In the genomic region with DNA sequence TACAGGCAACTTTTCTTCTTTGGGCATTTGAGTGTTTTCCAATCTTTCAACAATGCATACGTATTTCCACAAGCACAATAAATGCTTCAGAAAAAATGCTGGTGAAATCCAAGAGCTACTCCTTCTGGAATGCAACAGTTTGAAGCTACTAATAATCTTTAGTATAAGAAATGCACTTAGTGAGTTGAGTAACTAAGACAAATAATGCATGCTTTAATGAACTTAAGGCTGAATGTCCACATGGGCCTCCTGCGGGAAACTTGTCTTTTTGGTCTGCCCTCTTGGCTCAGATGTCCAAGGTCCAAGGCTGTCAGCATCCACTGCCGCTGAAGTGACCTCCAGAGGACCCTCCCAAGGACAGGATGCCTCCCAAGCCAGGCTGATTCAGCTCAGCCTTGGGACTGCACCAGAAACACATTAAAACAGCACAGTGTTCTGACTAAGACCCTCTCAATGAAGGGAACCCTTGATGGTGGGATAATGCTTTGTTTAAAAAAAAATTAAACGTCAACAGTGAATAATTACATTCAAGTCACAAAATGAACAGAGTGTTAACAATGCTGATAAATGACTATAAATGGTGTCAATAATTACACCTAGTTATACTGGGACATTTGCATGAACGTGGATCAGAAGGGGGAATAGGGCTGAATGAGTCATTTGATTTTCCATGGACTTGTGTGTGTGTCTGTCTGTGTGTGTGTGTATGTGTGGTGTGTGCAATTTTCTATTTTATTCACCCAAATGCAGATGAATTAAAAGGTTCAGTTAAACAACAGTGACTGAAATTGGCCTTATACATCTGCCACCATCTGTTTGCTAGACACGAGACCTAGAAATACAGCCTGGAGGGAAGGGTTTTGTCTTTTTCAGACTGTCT, we compare ENCODE assay signal across 18 cellular contexts.
A peak's percentile ranks its signal among the peaks of the same experiment; 100 is the strongest.
DNase-seq lines count a peak whose midpoint lies in the region; TF ChIP-seq lines count a peak whose summit lies in the region.
"Had no signal": no experiment of that assay in that cellular context is flagged by ENCODE, and none has a peak within 500 bp of the region (broad histone marks: within the 10 kb centered on the region; RNA-seq: fewer than 3 reads in every experiment).

No MANE protein-coding gene starts in this region.

- TF ChIP-seq CTCF in adrenal gland (IDR thresholded peaks at IDR 0.05), result no peak
- TF ChIP-seq CTCF in endodermal cell (conservative IDR thresholded peaks at IDR 0.05), result no peak
- no peak for TF ChIP-seq CTCF in smooth muscle cell (IDR thresholded peaks at IDR 0.05; ENCODE audit: borderline replicate concordance, insufficient read depth, poor library complexity, severe bottlenecking)

- DNase-seq in adrenal gland (peak in 4 of 7 donors; percentile 25 to 56 (median 35)), endodermal cell (peak; percentile 43), islet precursor cell (peak; percentile 19), smooth muscle cell (lab: John Stamatoyannopoulos, UW; ENCODE audit: unreplicated experiment) (no peak), middle frontal gyrus (ENCODE audit: extremely low spot score, low spot score) (no peak), NCI-H1694 (lab: John Stamatoyannopoulos, UW) (no peak), NCI-H2171 treated with DMSO at 0.1 percent for 48 hours (lab: John Stamatoyannopoulos, UW) (no peak)
- DNase-seq: CD8-positive, alpha-beta memory T cell; DND-41; GF-D8; H9; MG63; NCI-H1105; NCI-H2029; NCI-H524; NK-92 treated with Interleukin-12 subunit alpha and Interleukin-12 subunit beta, amount 100 ng/mL, for 24 hours; OCI-M1; RPMI8226 had no signal

- no peaks in the 10 kb centered on the region for H3K27me3 ChIP-seq in adrenal gland
- H3K27me3 ChIP-seq in endodermal cell (ENCODE audit: control insufficient read depth, insufficient read depth, low read length, poor library complexity, severe bottlenecking), result no peaks in the 10 kb centered on the region
- no peaks in the 10 kb centered on the region for H3K27me3 ChIP-seq in smooth muscle cell (ENCODE audit: low read depth)
- H3K27me3 ChIP-seq: MG63 had no signal

- no peak for TF ChIP-seq POLR2A in adrenal gland (IDR thresholded peaks at IDR 0.05)

- H3K4me2 ChIP-seq in smooth muscle cell, result no peak overlapping the region

- H3K27ac ChIP-seq in adrenal gland (no peak overlapping the region), endodermal cell (ENCODE audit: low read depth, low read length) (no peak overlapping the region), smooth muscle cell (ENCODE audit: low read depth) (peak overlapping the region; percentile 60)

- H3K36me3 Mint-ChIP-seq in endodermal cell (ENCODE audit: low read depth), result peaks cover 87% of the 10 kb centered on the region
- H3K36me3 Mint-ChIP-seq: CD8-positive, alpha-beta memory T cell had no signal

- intact Hi-C loops in adrenal gland (cut with DNase I), result no loop called here

- H3K4me3 ChIP-seq in adrenal gland (no peak overlapping the region), endodermal cell (ENCODE audit: low read length) (no peak overlapping the region), smooth muscle cell (no peak overlapping the region)
- H3K4me3 ChIP-seq: MG63 had no signal

- no peak overlapping the region for H2AFZ ChIP-seq in smooth muscle cell (ENCODE audit: low read depth)

- H3K9me3 Mint-ChIP-seq in endodermal cell, result no peaks in the 10 kb centered on the region
- H3K9me3 Mint-ChIP-seq: H9 had no signal

- H3F3A ChIP-seq in smooth muscle cell (ENCODE audit: low read depth), result peaks cover 87% of the 10 kb centered on the region

- 40 to 56% (median 52%) methylated on average over 6 of the region's 6 CpGs for WGBS in adrenal gland, 4 donors
- 90 to 100% methylated on average over 5 to 6 of the region's 6 CpGs for WGBS in endodermal cell (ENCODE audit: insufficient coverage in 1 of 2, insufficient read length in 1 of 2), 2 experiments
- WGBS in smooth muscle cell (ENCODE audit: low lambda C conversion rate), result 88% methylated on average over 6 of the region's 6 CpGs

- no peak overlapping the region for H3K27ac Mint-ChIP-seq in endodermal cell
- H3K27ac Mint-ChIP-seq: H9 had no signal

- no peaks in the 10 kb centered on the region for H3K27me3 Mint-ChIP-seq in endodermal cell (ENCODE audit: insufficient read depth)

- H3K79me2 ChIP-seq in smooth muscle cell (ENCODE audit: low read depth), result no peaks in the 10 kb centered on the region

- H3K4me1 ChIP-seq in adrenal gland (replicated peaks in 1 of 2), result peaks cover 0 to 5% of the 10 kb centered on the region in 2 donors
- H3K4me1 ChIP-seq in endodermal cell (ENCODE audit: control insufficient read depth, insufficient read depth, low read length), result no peaks in the 10 kb centered on the region
- H3K4me1 ChIP-seq in smooth muscle cell (ENCODE audit: low read depth), result no peaks in the 10 kb centered on the region

- peaks cover 10% of the 10 kb centered on the region for H3K4me1 Mint-ChIP-seq in endodermal cell
- H3K4me1 Mint-ChIP-seq: CD8-positive, alpha-beta memory T cell had no signal

- H3K9me3 ChIP-seq in adrenal gland (replicated peaks in 1 of 3) (no peaks in the 10 kb centered on the region), endodermal cell (ENCODE audit: control insufficient read depth, low read length) (no peaks in the 10 kb centered on the region), smooth muscle cell (replicated peaks; ENCODE audit: low read depth) (no peaks in the 10 kb centered on the region)
- H3K9me3 ChIP-seq: MG63 had no signal

- H3K36me3 ChIP-seq in adrenal gland (replicated peaks in 1 of 2) (peaks cover 0 to 21% of the 10 kb centered on the region in 2 donors), endodermal cell (ENCODE audit: control insufficient read depth, insufficient read depth, low read length) (peaks cover 90% of the 10 kb centered on the region), smooth muscle cell (ENCODE audit: low read depth) (peaks cover 57% of the 10 kb centered on the region)
- H3K36me3 ChIP-seq: MG63 had no signal

- H4K20me1 ChIP-seq in smooth muscle cell (ENCODE audit: low read depth), result peaks cover 92% of the 10 kb centered on the region

- no peak overlapping the region for H3K4me3 Mint-ChIP-seq in endodermal cell
- H3K4me3 Mint-ChIP-seq: CD8-positive, alpha-beta memory T cell; H9 had no signal

- H3K9ac ChIP-seq in endodermal cell (ENCODE audit: extremely low read depth, low read length, poor library complexity, severe bottlenecking), result no peak overlapping the region
- H3K9ac ChIP-seq in smooth muscle cell (ENCODE audit: low read depth), result no peak overlapping the region

Comparison
In these comparisons a context has a peak if more than half of its experiments do, and no peak if none do; other contexts are left out.
1. DNase-seq: peak in adrenal gland (4 of 7), endodermal cell (single experiment) and islet precursor cell (single experiment); none in smooth muscle cell (single experiment), middle frontal gyrus (single experiment), NCI-H1694 (single experiment) and NCI-H2171 treated with DMSO at 0.1 percent for 48 hours (single experiment).